ENCODE assay signal across 10 cellular contexts in the genomic region with DNA sequence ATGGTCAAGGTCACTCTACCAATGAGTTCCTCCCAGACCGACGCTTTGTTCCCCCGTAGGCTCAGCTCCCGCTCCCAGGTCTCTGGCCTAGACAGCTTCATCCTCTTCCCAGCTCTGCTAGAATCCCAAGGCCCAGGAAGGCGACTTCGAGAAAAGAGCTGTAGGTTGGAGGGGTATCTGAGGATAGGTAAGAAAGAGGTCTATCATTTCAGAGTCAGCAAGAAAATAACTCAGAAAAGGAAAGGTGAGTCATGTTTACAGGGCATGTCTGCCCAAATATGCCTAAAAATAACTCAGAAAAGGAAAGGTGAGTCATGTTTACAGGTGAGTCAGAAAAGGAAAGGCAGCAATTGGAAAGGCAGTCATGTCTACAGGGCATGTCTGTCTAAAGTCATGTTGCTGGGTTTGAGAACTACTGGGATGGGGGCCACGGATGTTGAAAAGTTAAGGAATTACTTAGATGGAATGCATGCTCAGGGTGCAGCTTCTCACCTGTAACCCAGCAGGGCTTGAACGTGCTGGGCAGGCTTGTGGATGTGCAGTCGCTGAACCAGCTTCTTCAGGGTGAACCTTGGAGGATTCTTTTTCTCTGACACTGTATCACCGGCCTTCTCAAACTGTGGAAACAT. TPM values are rescaled to one million over a fixed set of nuclear protein-coding genes. Genes with fewer than 3 reads are reported as not detected.
DNase-seq lines count a peak whose midpoint lies in the region; ATAC-seq, FAIRE-seq and TF ChIP-seq lines count a peak whose summit lies in the region.
"Had no signal": no experiment of that assay in that cellular context is flagged by ENCODE, and none has a peak within 500 bp of the region (broad histone marks: within the 10 kb centered on the region; RNA-seq: fewer than 3 reads in every experiment).

No MANE protein-coding gene starts in this region.

- TF ChIP-seq CTCF in mammary epithelial cell (conservative IDR thresholded peaks at IDR 0.05 in 1 of 2, IDR thresholded peaks at IDR 0.05 in 1 of 2; ENCODE audit: extremely low read depth in 1 of 2, insufficient read depth in 1 of 2, low read depth in 1 of 2, low read length in 2 of 2) (no peak), GM10248 (IDR thresholded peaks at IDR 0.05; ENCODE audit: control extremely low read depth, extremely low read depth, low read depth, missing control alignments) (no peak)

- DNase-seq in HCEC 1CT: peak; percentile 21
- DNase-seq in RCC 7860 (ENCODE audit: low spot score): peak; percentile 24
- DNase-seq in mammary epithelial cell: peak; percentile 91
- peak; percentile 87 for DNase-seq in renal cortical epithelial cell (ENCODE audit: low read depth)
- no peak for DNase-seq in midbrain (lab: John Stamatoyannopoulos, UW)
- DNase-seq in HUDEP-2 (lab: John Stamatoyannopoulos, UW; ENCODE audit: unreplicated experiment in 76 of 76): no peak
- DNase-seq in GM10248 (ENCODE audit: extremely low spot score): no peak
- DNase-seq: NCI-H510A treated with DMSO at 0.1 percent for 48 hours had no signal

- no peak overlapping the region for H3K4me3 ChIP-seq in mammary epithelial cell (replicated peaks in 1 of 3; ENCODE audit: insufficient read depth in 1 of 3, low read depth in 2 of 3, low read length in 3 of 3)

- H2AFZ ChIP-seq in mammary epithelial cell (ENCODE audit: low read depth, low read length): no peak overlapping the region

- no peak for FAIRE-seq in RCC 7860 (lab: Jason Lieb, UNC)

- H3K27ac ChIP-seq in mammary epithelial cell (ENCODE audit: insufficient read depth, low read depth, low read length): peak overlapping the region; percentile 59

- in situ Hi-C loops in mammary epithelial cell (cut with MboI; ENCODE audit: low sequenced_read_pairs in 2 of 2): no loop called here

- 59% methylated on average over 10 of the region's 10 CpGs for WGBS in mammary epithelial cell (ENCODE audit: low coverage, missing lambda C conversion rate)

- H3K4me2 ChIP-seq in mammary epithelial cell (ENCODE audit: insufficient read depth, low read depth, low read length): peak overlapping the region; percentile 78

- intact Hi-C loops in mammary epithelial cell (cut with micrococcal nuclease): loop anchor here (2.0 to 5.0 kb wide), 3 partner anchors 54 to 70 kb away; partner anchors contain the start of genes APEX1, OSGEP and PARP2

- no peaks in the 10 kb centered on the region for H3K9me3 ChIP-seq in mammary epithelial cell (replicated peaks; ENCODE audit: insufficient read depth, low read length)

- dilution Hi-C loops in mammary epithelial cell (cut with HindIII; ENCODE audit: low sequenced_read_pairs): no loop called here

- no peaks in the 10 kb centered on the region for H4K20me1 ChIP-seq in mammary epithelial cell (ENCODE audit: insufficient read depth, low read length)

- H3K4me1 ChIP-seq in mammary epithelial cell (ENCODE audit: insufficient read depth, low read length): peaks cover 17% of the 10 kb centered on the region

- H3K79me2 ChIP-seq in mammary epithelial cell (ENCODE audit: insufficient read depth, low read length): peaks cover 23% of the 10 kb centered on the region

- no peak for ATAC-seq in HG03565 (IDR thresholded peaks at IDR 0.05; ENCODE audit: unreplicated experiment)
- ATAC-seq: WTC11 had no signal

- no TSS peak for BruUV-seq in mammary epithelial cell (replicated peaks; lab: Mats Ljungman, UMichigan)

- POLR2A ChIA-PET in GM10248 (lab: Yijun Ruan, JAX): no interaction called here

- no peaks in the 10 kb centered on the region for H3K27me3 ChIP-seq in mammary epithelial cell (ENCODE audit: insufficient read depth, low read length)

- CTCF ChIA-PET in mammary epithelial cell (lab: Charles Lee; ENCODE audit: low non-redundant PET): interaction anchor here (0.6 kb wide), 1 partner anchor 7 kb away, joined by 10 read pairs; no protein-coding TSS in a partner anchor
- CTCF ChIA-PET in GM10248 (lab: Yijun Ruan, JAX): interaction anchor here (0.7 to 5.9 kb wide), 4 partner anchors 9 to 73 kb away, joined by 3 to 49 read pairs (median 3); partner anchors contain the start of gene TEP1

- peaks cover 11% of the 10 kb centered on the region for H3K36me3 ChIP-seq in mammary epithelial cell (ENCODE audit: insufficient read depth, low read length)

- no peak overlapping the region for H3K9ac ChIP-seq in mammary epithelial cell (ENCODE audit: insufficient read depth, low read length)

RNA-seq across cellular contexts. Expression of gene TEP1, which starts 12.2 kb away (rescaled TPM):
- 10 to 100 TPM; 27.5 to 28.1 TPM for total RNA-seq in mammary epithelial cell
- 10.9 TPM for polyA plus RNA-seq in mammary epithelial cell
- polyA minus RNA-seq in mammary epithelial cell: 34.3 TPM
- 20.8 and 32.5 TPM in 2 replicates for total RNA-seq in renal cortical epithelial cell

RNA-seq across cellular contexts. Expression of gene KLHL33, which starts 34.9 kb away (rescaled TPM):
- total RNA-seq in mammary epithelial cell: not detected
- polyA plus RNA-seq in mammary epithelial cell: not detected
- not detected for polyA minus RNA-seq in mammary epithelial cell
- not detected in 2 replicates for total RNA-seq in renal cortical epithelial cell

RNA-seq across cellular contexts. Expression of gene OSGEP, which starts 53.5 kb away (rescaled TPM):
- 10 to 100 TPM; 22.6 to 34.8 TPM for total RNA-seq in mammary epithelial cell
- 28.1 TPM for polyA plus RNA-seq in mammary epithelial cell
- 65.6 TPM for polyA minus RNA-seq in mammary epithelial cell
- total RNA-seq in renal cortical epithelial cell: 22.9 and 60.1 TPM in 2 replicates

RNA-seq across cellular contexts. Expression of gene APEX1, which starts 53.9 kb away (rescaled TPM):
- total RNA-seq in mammary epithelial cell: 100 to 1,000 TPM in 1 of 2 donors, 10 to 100 TPM in 1; 96.4 to 128 TPM
- 217 TPM for polyA plus RNA-seq in mammary epithelial cell
- 200 TPM for polyA minus RNA-seq in mammary epithelial cell
- total RNA-seq in renal cortical epithelial cell: 66.0 and 73.5 TPM in 2 replicates

RNA-seq across cellular contexts. Expression of gene PARP2, which starts 57.6 kb away (rescaled TPM):
- total RNA-seq in mammary epithelial cell (10 to 100 TPM in 1 of 2 donors, 1 to 10 TPM in 1; 5.8 to 29.3 TPM), renal cortical epithelial cell (4.2 and 12.6 TPM in 2 replicates)
- polyA plus RNA-seq in mammary epithelial cell: 21.1 TPM
- 17.3 TPM for polyA minus RNA-seq in mammary epithelial cell

Comparison
In these comparisons a context has a peak if more than half of its experiments do, and no peak if none do; other contexts are left out.
1. DNase-seq: peak in HCEC 1CT (single experiment), RCC 7860 (single experiment), mammary epithelial cell (single experiment) and renal cortical epithelial cell (single experiment); none in midbrain (single experiment), HUDEP-2 (0 of 76) and GM10248 (single experiment).